Comparison of ENCODE assay signal across 8 cellular contexts in the genomic region with DNA sequence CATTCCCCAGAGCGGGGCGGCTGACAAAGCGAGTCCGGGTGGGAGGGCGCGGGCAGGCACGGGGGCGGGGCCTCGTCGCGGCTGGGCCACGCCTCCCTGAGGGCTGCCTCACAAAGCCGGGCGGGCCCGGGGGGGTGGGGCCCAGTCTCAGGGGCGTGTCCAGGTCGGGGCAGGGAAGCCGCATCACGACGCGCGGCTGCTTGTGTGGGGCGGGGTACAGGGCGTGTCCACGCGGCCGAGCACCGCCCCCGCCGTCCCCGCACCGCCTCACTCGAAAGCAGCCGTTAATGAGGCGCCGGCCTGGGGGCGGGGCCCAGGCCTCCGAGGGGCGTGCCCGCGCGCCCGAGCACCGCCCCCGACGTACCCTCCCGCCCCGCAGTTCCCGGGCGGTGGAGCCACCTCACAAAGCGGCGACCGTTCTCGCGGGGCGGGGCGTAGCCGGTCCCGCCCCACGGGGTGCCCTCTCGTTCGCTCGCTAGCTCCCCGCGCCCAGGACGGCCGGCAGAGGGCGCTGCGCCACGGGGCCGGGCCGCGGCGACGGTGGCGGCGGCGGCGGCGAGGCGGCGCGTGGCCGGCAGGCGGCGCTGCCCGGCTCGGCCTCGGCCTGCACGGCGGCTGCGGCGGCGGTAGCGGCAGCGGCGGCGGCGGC. TPM values are rescaled to one million over a fixed set of nuclear protein-coding genes. Genes with fewer than 3 reads are reported as not detected.
DNase-seq lines count a peak whose midpoint lies in the region; ATAC-seq and TF ChIP-seq lines count a peak whose summit lies in the region.

A gene (plus strand): TSS at position 599 of the 649 bp plus-strand sequence. CDS start 150 bp downstream, outside the sequence.

- intact Hi-C loops in left cardiac atrium (cut with DNase I) (loop anchor here in 1 of 2 donors (5.0 to 10.0 kb wide), 2 partner anchors 54 to 154 kb away; a partner anchor contains a TSS), prostate gland (cut with DNase I) (loop anchor here (2.0 to 5.0 kb wide), 2 partner anchors 34 to 56 kb away; a partner anchor contains a TSS)

- 3% methylated on average over 18 of the region's 99 CpGs for WGBS in prostate gland

- peak; percentile 55 to 98 (median 77) for TF ChIP-seq CTCF in prostate gland (IDR thresholded peaks at IDR 0.05)

- no peaks in the 10 kb centered on the region for H3K36me3 ChIP-seq in prostate gland

- no peaks in the 10 kb centered on the region for H3K9me3 Mint-ChIP-seq in T-helper 1 cell treated with Interleukin-12 subunit alpha and Interleukin-12 subunit beta and Interleukin-4 antibody, amounts not matched to agents 30 μg/mL and 1 μg/mL, for 36 hours

- H3K4me1 ChIP-seq in prostate gland (replicated peaks): no peaks in the 10 kb centered on the region

- peaks cover 28% of the 10 kb centered on the region for H3K4me1 Mint-ChIP-seq in T-helper 1 cell treated with Interleukin-12 subunit alpha and Interleukin-12 subunit beta and Interleukin-4 antibody, amounts not matched to agents 30 μg/mL and 1 μg/mL, for 36 hours (ENCODE audit: low read depth)

- peaks cover 3% of the 10 kb centered on the region for H3K36me3 Mint-ChIP-seq in T-helper 1 cell treated with Interleukin-12 subunit alpha and Interleukin-12 subunit beta and Interleukin-4 antibody, amounts not matched to agents 30 μg/mL and 1 μg/mL, for 36 hours (ENCODE audit: low read depth)

- TF ChIP-seq POLR2A in prostate gland (IDR thresholded peaks at IDR 0.05): peak; percentile 21

- peak within 1 kb of the TSS; percentile 93 for H3K27ac Mint-ChIP-seq in T-helper 1 cell treated with Interleukin-12 subunit alpha and Interleukin-12 subunit beta and Interleukin-4 antibody, amounts not matched to agents 30 μg/mL and 1 μg/mL, for 36 hours

- peak within 1 kb of the TSS; percentile 77 to 81 for H3K4me3 ChIP-seq in prostate gland

- no peaks in the 10 kb centered on the region for H3K9me3 ChIP-seq in prostate gland

- peak; percentile 79 for ATAC-seq in GM18498 (IDR thresholded peaks at IDR 0.05; ENCODE audit: unreplicated experiment)
- peak; percentile 66 for ATAC-seq in HG02938 (IDR thresholded peaks at IDR 0.05; ENCODE audit: unreplicated experiment)
- peak; percentile 96 to 97 for ATAC-seq in left cardiac atrium

- peak; percentile 89 for DNase-seq in NCI-H1694 treated with DMSO at 0.1 percent for 48 hours (lab: John Stamatoyannopoulos, UW)
- peak; percentile 95 for DNase-seq in amniotic stem cell (lab: John Stamatoyannopoulos, UW)
- peak; percentile 99 for DNase-seq in left cardiac atrium
- DNase-seq in prostate gland (ENCODE audit: low spot score): peak; percentile 99
- peak; percentile 99 for DNase-seq in ureter (ENCODE audit: low spot score)

- H3K27me3 ChIP-seq in prostate gland (replicated peaks; ENCODE audit: insufficient read depth): no peaks in the 10 kb centered on the region

- H3K4me3 Mint-ChIP-seq in T-helper 1 cell treated with Interleukin-12 subunit alpha and Interleukin-12 subunit beta and Interleukin-4 antibody, amounts not matched to agents 30 μg/mL and 1 μg/mL, for 36 hours: peak within 1 kb of the TSS; percentile 86

- peak within 1 kb of the TSS; percentile 74 to 80 for H3K27ac ChIP-seq in prostate gland

- H3K27me3 Mint-ChIP-seq in T-helper 1 cell treated with Interleukin-12 subunit alpha and Interleukin-12 subunit beta and Interleukin-4 antibody, amounts not matched to agents 30 μg/mL and 1 μg/mL, for 36 hours (ENCODE audit: low read depth): no peaks in the 10 kb centered on the region

RNA-seq across cellular contexts. Expression of the gene that starts here (rescaled TPM):
- total RNA-seq in left cardiac atrium: 10 to 100 TPM; 31.9 to 32.4 TPM
- total RNA-seq in prostate gland: 10 to 100 TPM; 14.5 to 54.4 TPM
- 41.2 TPM for total RNA-seq in ureter

Comparison
In these comparisons a context has a peak if more than half of its experiments do, and no peak if none do; other contexts are left out.
1. Peak in every context shown above with its lines: DNase-seq, ATAC-seq, H3K4me3 ChIP-seq and H3K27ac ChIP-seq.